Comparison of ENCODE assay signal across 14 cellular contexts in genomic region chr2:38394903-38395341, GRCh38. TPM values are rescaled to one million over a fixed set of nuclear protein-coding genes. Genes with fewer than 3 reads are reported as not detected.
DNase-seq lines count a peak whose midpoint lies in the region; ATAC-seq and TF ChIP-seq lines count a peak whose summit lies in the region.
"Had no signal": no experiment of that assay in that cellular context is flagged by ENCODE, and none has a peak within 500 bp of the region (broad histone marks: within the 10 kb centered on the region; RNA-seq: fewer than 3 reads in every experiment).

No MANE protein-coding gene starts in this region.

- H3K4me2 ChIP-seq in SU-DHL-6 (ENCODE audit: low read depth, low read length, poor library complexity, severe bottlenecking) = peak overlapping the region; percentile 30

- no peaks in the 10 kb centered on the region for H3K79me2 ChIP-seq in SU-DHL-6 (ENCODE audit: insufficient read depth, low read length)

- DNase-seq in Caki2 (ENCODE audit: low read depth) = peak; percentile 49
- DNase-seq in glomerular visceral epithelial cell (ENCODE audit: extremely low spot score) = peak; percentile 47
- DNase-seq in central memory CD4-positive, alpha-beta T cell = no peak
- no peak for DNase-seq in stimulated activated CD8-positive, alpha-beta memory T cell treated with anti-CD3 and anti-CD28 coated beads, Interleukin-4, amount 100 ng/mL, for 48 hours
- no peak for DNase-seq in GM13976 (ENCODE audit: low spot score)
- no peak for DNase-seq in GM19240 (ENCODE audit: insufficient read length, low spot score)
- DNase-seq: C1 segment of cervical spinal cord, GOT3, head of caudate nucleus, NCI-H2171 treated with DMSO at 0.1 percent for 48 hours, sigmoid colon had no signal

- H3K4me3 ChIP-seq in SU-DHL-6 (ENCODE audit: insufficient read depth, low read length, poor library complexity, severe bottlenecking) = no peak overlapping the region
- H3K4me3 ChIP-seq: sigmoid colon had no signal

- H3K9me3 ChIP-seq in SU-DHL-6 (ENCODE audit: insufficient read depth, low read length) = no peaks in the 10 kb centered on the region
- H3K9me3 ChIP-seq: sigmoid colon had no signal

- no peaks in the 10 kb centered on the region for H4K20me1 ChIP-seq in SU-DHL-6 (ENCODE audit: low read depth, low read length)

- in situ Hi-C loops in Caki2 (cut with HindIII; ENCODE audit: low pct_unique_long_range_greater_than_20kb, low sequenced_read_pairs) (no loop called here), GM13976 (cut with MboI; ENCODE audit: low sequenced_read_pairs, unreplicated experiment) (no loop called here)

- no peaks in the 10 kb centered on the region for H3K36me3 ChIP-seq in SU-DHL-6 (ENCODE audit: low read length)
- H3K36me3 ChIP-seq: sigmoid colon had no signal

- peak; percentile 56 for ATAC-seq in HG02759 (IDR thresholded peaks at IDR 0.05; ENCODE audit: unreplicated experiment)

- no peak overlapping the region for H3K9ac ChIP-seq in SU-DHL-6 (ENCODE audit: low read length)

- TF ChIP-seq CTCF in SU-DHL-6 (IDR thresholded peaks at IDR 0.05; ENCODE audit: insufficient read depth, low read length, poor library complexity, severe bottlenecking) = no peak
- TF ChIP-seq CTCF in GM13976 (IDR thresholded peaks at IDR 0.05; ENCODE audit: borderline replicate concordance, control extremely low read depth, extremely low read depth, insufficient read depth, missing control alignments) = no peak

- no peaks in the 10 kb centered on the region for H3K27me3 ChIP-seq in SU-DHL-6 (ENCODE audit: low read length)
- H3K27me3 ChIP-seq: sigmoid colon had no signal

- H2AFZ ChIP-seq in SU-DHL-6 (ENCODE audit: low read depth, low read length, severe bottlenecking) = peak overlapping the region; percentile 5

- no peaks in the 10 kb centered on the region for H3F3A ChIP-seq in SU-DHL-6 (ENCODE audit: insufficient read depth)

- no peaks in the 10 kb centered on the region for H3K9me2 ChIP-seq in SU-DHL-6 (replicated peaks; ENCODE audit: insufficient read depth, low read length)

- H3K27ac ChIP-seq in SU-DHL-6 (ENCODE audit: low read depth, low read length) = no peak overlapping the region
- H3K27ac ChIP-seq: HL-60, sigmoid colon had no signal

RNA-seq across cellular contexts. Expression of gene ATL2, which starts 17.8 kb away (rescaled TPM):
- 65.8 and 121 TPM in 2 replicates for total RNA-seq in Caki2 (2014; rRNA removed; shearing (Covaris generic); ENCODE audit: low replicate concordance)

Comparison
In these comparisons a context has a peak if more than half of its experiments do, and no peak if none do; other contexts are left out.
1. DNase-seq: peak in Caki2 (single experiment) and glomerular visceral epithelial cell (single experiment); none in central memory CD4-positive, alpha-beta T cell (single experiment), stimulated activated CD8-positive, alpha-beta memory T cell treated with anti-CD3 and anti-CD28 coated beads, Interleukin-4, amount 100 ng/mL, for 48 hours (single experiment), GM13976 (single experiment) and GM19240 (single experiment).